In the genomic region with DNA sequence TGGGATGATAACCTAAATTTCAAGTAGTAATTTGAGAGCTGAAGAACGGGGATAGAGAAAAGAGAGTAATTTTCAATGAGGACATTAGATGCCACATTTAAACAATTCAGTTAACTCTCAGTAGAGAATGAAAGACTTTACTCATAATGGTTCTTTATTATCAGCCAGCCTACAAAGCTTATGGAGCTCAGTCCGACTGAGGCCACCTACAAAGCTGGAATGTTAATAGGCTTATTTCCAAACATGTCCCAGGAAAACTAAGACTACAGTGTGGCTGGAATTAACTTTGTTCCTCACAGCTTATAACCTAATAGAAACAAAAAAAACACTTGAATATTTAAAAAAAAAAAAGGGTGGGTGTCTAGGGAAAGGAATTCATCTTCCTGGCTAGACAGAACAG, we compare ENCODE assay signal across 22 cellular contexts. TPM values are rescaled to one million over a fixed set of nuclear protein-coding genes. Genes with fewer than 3 reads are reported as not detected.
"Had no signal": no experiment of that assay in that cellular context is flagged by ENCODE, and none has a peak within 500 bp of the region (broad histone marks: within the 10 kb centered on the region; RNA-seq: fewer than 3 reads in every experiment).

No MANE protein-coding gene starts in this region.

- H3K36me3 Mint-ChIP-seq: natural killer cell had no signal

- ATAC-seq: activated naive CD8-positive, alpha-beta T cell treated with anti-CD3 and anti-CD28 coated beads, Interleukin-2, amount 50 U/mL, for 24 hours; left lobe of liver; lower lobe of right lung; natural killer cell; stimulated activated naive CD8-positive, alpha-beta T cell treated with anti-CD3 and anti-CD28 coated beads, Interleukin-15, Interleukin-2, amounts not matched to agents 100 U/mL and 50 U/mL, for 24 hours; upper lobe of right lung had no signal

- H3K27ac Mint-ChIP-seq: activated CD4-positive, alpha-beta memory T cell treated with anti-CD3 and anti-CD28 coated beads, Interleukin-2, amount 10 ng/mL, durations not matched to agents 7 days and 5 days; activated naive CD8-positive, alpha-beta T cell treated with anti-CD3 and anti-CD28 coated beads, Interleukin-2, amount 50 U/mL, for 24 hours; dendritic cell treated with granulocyte-macrophage colony-stimulating factor and Interleukin-4, amounts not matched to agents 40 ng/mL and 50 ng/mL, for 4 days; natural killer cell had no signal

- H3K4me1 Mint-ChIP-seq: natural killer cell had no signal

- H3K27me3 Mint-ChIP-seq: activated CD4-positive, alpha-beta memory T cell treated with anti-CD3 and anti-CD28 coated beads, Interleukin-2, amount 10 ng/mL, durations not matched to agents 7 days and 5 days; activated naive CD8-positive, alpha-beta T cell treated with anti-CD3 and anti-CD28 coated beads, Interleukin-2, amount 50 U/mL, for 24 hours; dendritic cell treated with granulocyte-macrophage colony-stimulating factor and Interleukin-4, amounts not matched to agents 40 ng/mL and 50 ng/mL, for 4 days had no signal

- H3K4me3 Mint-ChIP-seq: activated CD4-positive, alpha-beta memory T cell treated with anti-CD3 and anti-CD28 coated beads, Interleukin-2, amount 10 ng/mL, durations not matched to agents 7 days and 5 days; activated naive CD8-positive, alpha-beta T cell treated with anti-CD3 and anti-CD28 coated beads, Interleukin-2, amount 50 U/mL, for 24 hours; dendritic cell treated with granulocyte-macrophage colony-stimulating factor and Interleukin-4, amounts not matched to agents 40 ng/mL and 50 ng/mL, for 4 days; natural killer cell had no signal

- DNase-seq: activated CD4-positive, alpha-beta memory T cell treated with anti-CD3 and anti-CD28 coated beads, Interleukin-2, amount 10 ng/mL, durations not matched to agents 7 days and 5 days; activated CD4-positive, alpha-beta T cell treated with anti-CD3 and anti-CD28 coated beads for 4 hours; activated CD4-positive, CD25-positive, alpha-beta regulatory T cell; activated gamma-delta T cell; activated naive CD4-positive, alpha-beta T cell treated with anti-CD3 and anti-CD28 coated beads, Interleukin-2, amount 50 U/mL, for 16 hours; activated naive CD8-positive, alpha-beta T cell treated with anti-CD3 and anti-CD28 coated beads, Interleukin-2, amount 50 U/mL, for 24 hours; effector CD4-positive, alpha-beta T cell; erythroblast; foreskin fibroblast; lower lobe of right lung; natural killer cell; ovary; stimulated activated CD4-positive, alpha-beta T cell treated with anti-CD3 and anti-CD28 coated beads, Interleukin-4, amount 100 ng/mL, for 24 hours; stimulated activated naive CD8-positive, alpha-beta T cell treated with anti-CD3 and anti-CD28 coated beads, Interleukin-15, Interleukin-2, amounts not matched to agents 100 U/mL and 50 U/mL, for 24 hours; T-helper 1 cell; upper lobe of right lung had no signal

- H3K4me3 ChIP-seq: cardiac muscle cell, lower lobe of right lung, ovary, prostate gland, right atrium auricular region, upper lobe of right lung had no signal

- H3K9me3 Mint-ChIP-seq: activated CD4-positive, alpha-beta memory T cell treated with anti-CD3 and anti-CD28 coated beads, Interleukin-2, amount 10 ng/mL, durations not matched to agents 7 days and 5 days; activated naive CD8-positive, alpha-beta T cell treated with anti-CD3 and anti-CD28 coated beads, Interleukin-2, amount 50 U/mL, for 24 hours; dendritic cell treated with granulocyte-macrophage colony-stimulating factor and Interleukin-4, amounts not matched to agents 40 ng/mL and 50 ng/mL, for 4 days; natural killer cell had no signal

RNA-seq across cellular contexts. Expression of a gene that starts 48.5 kb away (rescaled TPM):
- total RNA-seq: activated CD4-positive, alpha-beta memory T cell treated with anti-CD3 and anti-CD28 coated beads, Interleukin-2, amount 10 ng/mL, durations not matched to agents 7 days and 5 days; left lobe of liver; natural killer cell; subcutaneous adipose tissue had no signal
